8 cellular contexts compared by ENCODE assay signal in genomic region chr13:110713642-110713952, GRCh38. TPM values are rescaled to one million over a fixed set of nuclear protein-coding genes. Genes with fewer than 3 reads are reported as not detected.
DNase-seq lines count a peak whose midpoint lies in the region; ATAC-seq and TF ChIP-seq lines count a peak whose summit lies in the region.

TSS of gene ING1 (plus strand) at chr13:110713700. CDS start at chr13:110714150, 450 bp downstream.

- H3K4me1 ChIP-seq in colonic mucosa = peaks cover 3% of the 10 kb centered on the region

- H3K4me3 Mint-ChIP-seq in naive B cell = peak within 1 kb of the TSS; percentile 89 to 100 (median 100)

- H3K27ac ChIP-seq in colonic mucosa = peak within 1 kb of the TSS; percentile 100

- H3K27me3 Mint-ChIP-seq in naive B cell = no peaks in the 10 kb centered on the region

- H3K9me3 ChIP-seq in colonic mucosa = no peaks in the 10 kb centered on the region

- no peaks in the 10 kb centered on the region for H3K36me3 ChIP-seq in colonic mucosa

- no peak for TF ChIP-seq EP300 in Ishikawa (IDR thresholded peaks at IDR 0.05; ENCODE audit: borderline replicate concordance)

- no peak for TF ChIP-seq RAD21 in Ishikawa (IDR thresholded peaks at IDR 0.05; ENCODE audit: low read depth)

- H3K27ac Mint-ChIP-seq in naive B cell = peak within 1 kb of the TSS; percentile 96 to 100 (median 99)

- H3K9me3 Mint-ChIP-seq in naive B cell = peaks cover 0 to 2% (median 0%) of the 10 kb centered on the region in 7 donors

- H3K9ac ChIP-seq in colonic mucosa (ENCODE audit: low read depth in 2 of 2, low read length in 2 of 2) = peak within 1 kb of the TSS; percentile 91 to 98

- DNase-seq in AG10803 (ENCODE audit: low read depth) (no peak), colonic mucosa (no peak), naive B cell (no peak), NCI-H2227 treated with DMSO at 0.1 percent for 48 hours (lab: John Stamatoyannopoulos, UW) (no peak)
- DNase-seq in stimulated activated CD4-positive, alpha-beta T cell treated with anti-CD3 and anti-CD28 coated beads, Interleukin-15, amount 100 ng/mL, for 24 hours = no peak

- ATAC-seq in naive B cell (ENCODE audit: low read depth in 2 of 2) = no peak
- no peak for ATAC-seq in GM21576 (IDR thresholded peaks at IDR 0.05; ENCODE audit: unreplicated experiment)
- no peak for ATAC-seq in GM18502 (IDR thresholded peaks at IDR 0.05; ENCODE audit: poor library complexity, unreplicated experiment)

- intact Hi-C loops in colonic mucosa (cut with DNase I) = no loop called here

- no peaks in the 10 kb centered on the region for H3K36me3 Mint-ChIP-seq in naive B cell

- H3K4me1 Mint-ChIP-seq in naive B cell = peaks cover 11 to 37% (median 25%) of the 10 kb centered on the region in 3 donors

- no peak for TF ChIP-seq CTCF in AG10803 (conservative IDR thresholded peaks at IDR 0.05; ENCODE audit: low read length)
- TF ChIP-seq CTCF in colonic mucosa (IDR thresholded peaks at IDR 0.05) = no peak

- no peaks in the 10 kb centered on the region for H3K27me3 ChIP-seq in colonic mucosa

- H3K4me3 ChIP-seq in AG10803 (ENCODE audit: low read length) (peak within 1 kb of the TSS; percentile 96), colonic mucosa (peak within 1 kb of the TSS; percentile 92)

TF ChIP-seq in Ishikawa, 13 proteins besides CTCF, POLR2A, EP300 and RAD21:
- TF ChIP-seq YY1 (IDR thresholded peaks at IDR 0.05; ENCODE audit: low read depth) (no peak), CREB1 (IDR thresholded peaks at IDR 0.05; ENCODE audit: low read depth) (no peak), EGR1 (IDR thresholded peaks at IDR 0.05) (no peak), TAF1 (IDR thresholded peaks at IDR 0.05; ENCODE audit: low read depth) (0 out of 2 replicates have a peak, but pooled peaks have one; percentile 18)

RNA-seq across cellular contexts. Expression of gene ING1, which starts in this region (rescaled TPM):
- total RNA-seq in colonic mucosa = 10 to 100 TPM; 17.4 to 17.9 TPM
- 10 to 100 TPM; 16.8 to 29.2 (median 20.9) TPM for polyA plus RNA-seq in naive B cell (ENCODE audit: low read depth in 6 of 6)
